In genomic region chr17:39867891-39868553, GRCh38 we compare ENCODE assay signal across 11 cellular contexts. TPM values are rescaled to one million over a fixed set of nuclear protein-coding genes. Genes with fewer than 3 reads are reported as not detected.
DNase-seq lines count a peak whose midpoint lies in the region; ATAC-seq and TF ChIP-seq lines count a peak whose summit lies in the region.
"Had no signal": no experiment of that assay in that cellular context is flagged by ENCODE, and none has a peak within 500 bp of the region (broad histone marks: within the 10 kb centered on the region; RNA-seq: fewer than 3 reads in every experiment).

TSS of gene ZPBP2 (plus strand) at chr17:39868202. CDS start at chr17:39868355, 153 bp downstream.

- TF ChIP-seq POLR2A in esophagus squamous epithelium (IDR thresholded peaks at IDR 0.05): no peak

- BruUV-seq in PC-9 (replicated peaks; lab: Mats Ljungman, UMichigan): no TSS peak

- H3K4me3 Mint-ChIP-seq in GM23338: no peak within 1 kb of the TSS
- H3K4me3 Mint-ChIP-seq in activated CD8-positive, alpha-beta T cell treated with anti-CD3 and anti-CD28 coated beads for 36 hours: peak within 1 kb of the TSS; percentile 65
- H3K4me3 Mint-ChIP-seq in stimulated activated naive B cell treated with anti-CD40 and anti-IgM and Interleukin-4, amounts not matched to agents 10 μg/mL and 1 μg/mL and 100 μg/mL, for 72 hours: peak within 1 kb of the TSS; percentile 75 to 83

- H3K4me3 ChIP-seq in GM23338 (no peak within 1 kb of the TSS), esophagus squamous epithelium (peak within 1 kb of the TSS in 3 of 4 donors; percentile 2 to 38 (median 19)), PC-9 (no peak within 1 kb of the TSS)

- intact Hi-C loops in activated CD8-positive, alpha-beta T cell treated with anti-CD3 and anti-CD28 coated beads for 36 hours (cut with micrococcal nuclease): loop anchor here (10.0 kb wide), 2 partner anchors 117 to 233 kb away; partner anchors contain the start of genes PSMD3 and STARD3
- intact Hi-C loops in esophagus squamous epithelium (cut with DNase I) (loop anchor here (10.0 kb wide), 1 partner anchor 103 kb away; no protein-coding TSS in a partner anchor), PC-9 (cut with micrococcal nuclease; ENCODE audit: unreplicated experiment) (no loop called here), head of caudate nucleus (cut with DNase I) (no loop called here)

- H3K79me2 ChIP-seq in GM23338 (replicated peaks; ENCODE audit: insufficient read depth) (no peaks in the 10 kb centered on the region), PC-9 (ENCODE audit: low read depth) (no peaks in the 10 kb centered on the region)

- peaks cover 8% of the 10 kb centered on the region for H3K4me1 Mint-ChIP-seq in GM23338
- H3K4me1 Mint-ChIP-seq in activated CD8-positive, alpha-beta T cell treated with anti-CD3 and anti-CD28 coated beads for 36 hours (ENCODE audit: low read depth): peaks cover 37% of the 10 kb centered on the region
- H3K4me1 Mint-ChIP-seq in stimulated activated naive B cell treated with anti-CD40 and anti-IgM and Interleukin-4, amounts not matched to agents 10 μg/mL and 1 μg/mL and 100 μg/mL, for 72 hours: peaks cover 27 to 54% of the 10 kb centered on the region in 2 donors

- peak; percentile 34 for ATAC-seq in GM23338
- ATAC-seq in activated CD8-positive, alpha-beta T cell treated with anti-CD3 and anti-CD28 coated beads for 36 hours: no peak
- ATAC-seq in stimulated activated naive B cell treated with anti-CD40 and anti-IgM and Interleukin-4, amounts not matched to agents 10 μg/mL and 1 μg/mL and 100 μg/mL, for 72 hours (replicated peaks): no peak

- POLR2A ChIA-PET in activated CD8-positive, alpha-beta T cell treated with anti-CD3 and anti-CD28 coated beads for 36 hours (lab: Charles Lee): interaction anchor here (1.0 kb wide), 2 partner anchors 58 to 98 kb away, joined by 3 to 5 read pairs; no protein-coding TSS in a partner anchor
- POLR2A ChIA-PET in PC-9 (lab: Charles Lee; ENCODE audit: unreplicated experiment): no interaction called here

- H3K27me3 Mint-ChIP-seq in GM23338 (ENCODE audit: insufficient read depth, low read depth, poor library complexity): peaks cover 29% of the 10 kb centered on the region
- H3K27me3 Mint-ChIP-seq in activated CD8-positive, alpha-beta T cell treated with anti-CD3 and anti-CD28 coated beads for 36 hours: no peaks in the 10 kb centered on the region
- H3K27me3 Mint-ChIP-seq in stimulated activated naive B cell treated with anti-CD40 and anti-IgM and Interleukin-4, amounts not matched to agents 10 μg/mL and 1 μg/mL and 100 μg/mL, for 72 hours: no peaks in the 10 kb centered on the region

- H3K9me3 Mint-ChIP-seq in GM23338: no peaks in the 10 kb centered on the region; the same call in 2 of the 3 replicates
- no peaks in the 10 kb centered on the region for H3K9me3 Mint-ChIP-seq in activated CD8-positive, alpha-beta T cell treated with anti-CD3 and anti-CD28 coated beads for 36 hours
- peaks cover 0 to 4% of the 10 kb centered on the region in 2 donors for H3K9me3 Mint-ChIP-seq in stimulated activated naive B cell treated with anti-CD40 and anti-IgM and Interleukin-4, amounts not matched to agents 10 μg/mL and 1 μg/mL and 100 μg/mL, for 72 hours

- no peak within 1 kb of the TSS for H3K27ac Mint-ChIP-seq in GM23338
- H3K27ac Mint-ChIP-seq in activated CD8-positive, alpha-beta T cell treated with anti-CD3 and anti-CD28 coated beads for 36 hours: peak within 1 kb of the TSS; percentile 94
- peak within 1 kb of the TSS; percentile 98 for H3K27ac Mint-ChIP-seq in stimulated activated naive B cell treated with anti-CD40 and anti-IgM and Interleukin-4, amounts not matched to agents 10 μg/mL and 1 μg/mL and 100 μg/mL, for 72 hours

- H3K9me3 ChIP-seq in esophagus squamous epithelium: no peaks in the 10 kb centered on the region
- H3K9me3 ChIP-seq in PC-9 (ENCODE audit: insufficient read depth, low read depth): no peaks in the 10 kb centered on the region

- H3K36me3 Mint-ChIP-seq in GM23338 (ENCODE audit: low read depth): no peaks in the 10 kb centered on the region; the same call in 2 of the 3 replicates
- peaks cover 6% of the 10 kb centered on the region for H3K36me3 Mint-ChIP-seq in activated CD8-positive, alpha-beta T cell treated with anti-CD3 and anti-CD28 coated beads for 36 hours (ENCODE audit: low read depth)
- peaks cover 8 to 13% of the 10 kb centered on the region in 2 donors for H3K36me3 Mint-ChIP-seq in stimulated activated naive B cell treated with anti-CD40 and anti-IgM and Interleukin-4, amounts not matched to agents 10 μg/mL and 1 μg/mL and 100 μg/mL, for 72 hours

- H3F3A ChIP-seq in GM23338 (replicated peaks; ENCODE audit: low read depth): 0 out of 2 replicates have a peak, but pooled peaks cover 4% of the 10 kb centered on the region
- H3F3A ChIP-seq in PC-9 (ENCODE audit: insufficient read depth, low read depth): no peaks in the 10 kb centered on the region; the same call in 1 of the 2 replicates

- 49 to 53% methylated on average over 24 to 34 of the region's 67 CpGs for WGBS in esophagus squamous epithelium, 2 donors

- H3K4me1 ChIP-seq in GM23338 (ENCODE audit: insufficient read depth): 0 out of 2 replicates have a peak, but pooled peaks cover 6% of the 10 kb centered on the region
- H3K4me1 ChIP-seq in esophagus squamous epithelium: peaks cover 0 to 23% (median 6%) of the 10 kb centered on the region in 3 donors
- peaks cover 4% of the 10 kb centered on the region; the same call in 1 of the 2 replicates for H3K4me1 ChIP-seq in PC-9 (replicated peaks; ENCODE audit: insufficient read depth)

- H3K4me2 ChIP-seq in GM23338 (no peak within 1 kb of the TSS; the same call in 1 of the 2 replicates), PC-9 (no peak within 1 kb of the TSS)

- peak; percentile 58 for DNase-seq in GM23338 (ENCODE audit: low spot score)
- peak; percentile 53 for DNase-seq in activated CD8-positive, alpha-beta T cell treated with anti-CD3 and anti-CD28 coated beads for 36 hours
- DNase-seq in esophagus squamous epithelium (lab: John Stamatoyannopoulos, UW): no peak
- DNase-seq in stimulated activated naive B cell treated with anti-CD40 and anti-IgM and Interleukin-4, amounts not matched to agents 10 μg/mL and 1 μg/mL and 100 μg/mL, for 72 hours: no peak
- DNase-seq in DMS79 treated with DMSO at 0.1 percent for 48 hours (lab: John Stamatoyannopoulos, UW): no peak
- DNase-seq in PC-9: no peak
- DNase-seq in head of caudate nucleus: no peak
- no peak for DNase-seq in NCI-H1930 (lab: John Stamatoyannopoulos, UW)
- DNase-seq: NCI-H446 treated with DMSO at 0.1 percent for 48 hours had no signal

- no peak within 1 kb of the TSS for H3K27ac ChIP-seq in GM23338 (ENCODE audit: low read depth)
- H3K27ac ChIP-seq in esophagus squamous epithelium: peak within 1 kb of the TSS in 2 of 4 donors; percentile 35 to 38
- no peak within 1 kb of the TSS for H3K27ac ChIP-seq in PC-9

- peak within 1 kb of the TSS; percentile 83 for H2AFZ ChIP-seq in GM23338
- H2AFZ ChIP-seq in PC-9: no peak within 1 kb of the TSS

- H3K9me2 ChIP-seq in GM23338 (ENCODE audit: insufficient read depth): peaks cover 5% of the 10 kb centered on the region
- H3K9me2 ChIP-seq in PC-9 (ENCODE audit: insufficient read depth): no peaks in the 10 kb centered on the region

- no peak for TF ChIP-seq CTCF in GM23338 (conservative IDR thresholded peaks at IDR 0.05; ENCODE audit: low read depth in 2 of 2)
- no peak for TF ChIP-seq CTCF in activated CD8-positive, alpha-beta T cell treated with anti-CD3 and anti-CD28 coated beads for 36 hours (IDR thresholded peaks at IDR 0.05)
- no peak for TF ChIP-seq CTCF in esophagus squamous epithelium (IDR thresholded peaks at IDR 0.05)
- no peak for TF ChIP-seq CTCF in PC-9 (conservative IDR thresholded peaks at IDR 0.05)

- H3K36me3 ChIP-seq in GM23338 (ENCODE audit: insufficient read depth) (no peaks in the 10 kb centered on the region), esophagus squamous epithelium (no peaks in the 10 kb centered on the region), PC-9 (ENCODE audit: low read depth) (no peaks in the 10 kb centered on the region)

- H4K20me1 ChIP-seq in GM23338 (replicated peaks; ENCODE audit: insufficient read depth): no peaks in the 10 kb centered on the region
- no peaks in the 10 kb centered on the region for H4K20me1 ChIP-seq in PC-9 (ENCODE audit: insufficient read depth)

- H3K27me3 ChIP-seq in GM23338 (ENCODE audit: insufficient read depth) (peaks cover 64% of the 10 kb centered on the region), esophagus squamous epithelium (peaks cover 0 to 61% (median 15%) of the 10 kb centered on the region in 4 donors), PC-9 (ENCODE audit: insufficient read depth, low read depth) (peaks cover 27% of the 10 kb centered on the region)

- CTCF ChIA-PET in activated CD8-positive, alpha-beta T cell treated with anti-CD3 and anti-CD28 coated beads for 36 hours (lab: Charles Lee): interaction anchor here (1.0 to 1.5 kb wide), 2 partner anchors 245 to 246 kb away, joined by 4 read pairs; no protein-coding TSS in a partner anchor
- CTCF ChIA-PET in PC-9 (lab: Charles Lee): no interaction called here

TF ChIP-seq in GM23338, 12 proteins besides CTCF, POLR2A, EP300 and RAD21 (continues in another document):
- TF ChIP-seq CREB1 (CRISPR knock-in tag; IDR thresholded peaks at IDR 0.05; ENCODE audit: low read depth) (no peak), STAT1 (IDR thresholded peaks at IDR 0.05; ENCODE audit: unreplicated experiment) (no peak), NANOG (IDR thresholded peaks at IDR 0.05; ENCODE audit: borderline replicate concordance) (no peak), ZNF114 (CRISPR knock-in tag; IDR thresholded peaks at IDR 0.05) (no peak), EZH2phosphoT487 (IDR thresholded peaks at IDR 0.05; ENCODE audit: unreplicated experiment) (no peak), EZH2 (IDR thresholded peaks at IDR 0.05; ENCODE audit: low read depth, unreplicated experiment) (no peak)

RNA-seq across cellular contexts. Expression of gene ZPBP2, which starts in this region (rescaled TPM):
- total RNA-seq in GM23338 (2014; rRNA removed; shearing (Covaris generic)): not detected in 2 replicates
- 0.28 TPM in 1 of 2 replicates, not detected in the other for polyA plus RNA-seq in GM23338 (2016; fragmentation: Nextera tagmentation; extraction: Ambion mirVana)
- not detected for total RNA-seq in activated CD8-positive, alpha-beta T cell treated with anti-CD3 and anti-CD28 coated beads for 36 hours
- total RNA-seq in esophagus squamous epithelium (not detected), PC-9 (2021) (not detected in 2 replicates)
- total RNA-seq: frontal cortex, omental fat pad had no signal

Comparison
In these comparisons a context has a peak if more than half of its experiments do, and no peak if none do; other contexts are left out.
1. Peak in DNase-seq and ATAC-seq in GM23338; RNA of the gene not detected or under 1 TPM.
2. Peak in DNase-seq in activated CD8-positive, alpha-beta T cell treated with anti-CD3 and anti-CD28 coated beads for 36 hours; RNA of the gene not detected or under 1 TPM.
3. H3K4me3 ChIP-seq: peak in esophagus squamous epithelium (3 of 4); none in GM23338 (single experiment) and PC-9 (single experiment).
4. intact Hi-C loops: an anchor here in activated CD8-positive, alpha-beta T cell treated with anti-CD3 and anti-CD28 coated beads for 36 hours (10.0 kb wide) and esophagus squamous epithelium (10.0 kb wide); none called in PC-9 and head of caudate nucleus.